18 cellular contexts compared by ENCODE assay signal in genomic region chr4:45663495-45664148, GRCh38.
DNase-seq lines count a peak whose midpoint lies in the region; ATAC-seq and TF ChIP-seq lines count a peak whose summit lies in the region.
"Had no signal": no experiment of that assay in that cellular context is flagged by ENCODE, and none has a peak within 500 bp of the region (broad histone marks: within the 10 kb centered on the region; RNA-seq: fewer than 3 reads in every experiment).

No MANE protein-coding gene starts in this region.

- WGBS in right cardiac atrium, result 51% methylated on average over 3 of the region's 3 CpGs

- H3K27ac ChIP-seq in breast epithelium, result no peak overlapping the region
- peak overlapping the region; percentile 36 for H3K27ac ChIP-seq in right cardiac atrium (ENCODE audit: low read length)
- no peak overlapping the region for H3K27ac ChIP-seq in upper lobe of right lung
- H3K27ac ChIP-seq: SJSA1 had no signal

- H3K4me1 ChIP-seq in breast epithelium, result no peaks in the 10 kb centered on the region
- peaks cover 2% of the 10 kb centered on the region for H3K4me1 ChIP-seq in right cardiac atrium (ENCODE audit: control insufficient read depth, insufficient read depth, low read length)
- no peaks in the 10 kb centered on the region for H3K4me1 ChIP-seq in upper lobe of right lung
- H3K4me1 ChIP-seq: SJSA1 had no signal

- H3K9me3 Mint-ChIP-seq in MCF 10A (ENCODE audit: unreplicated experiment), result no peaks in the 10 kb centered on the region

- H3K4me3 Mint-ChIP-seq in MCF 10A (ENCODE audit: unreplicated experiment), result no peak overlapping the region
- H3K4me3 Mint-ChIP-seq: B cell, GM23338 had no signal

- BruUV-seq in MCF 10A (replicated peaks; lab: Mats Ljungman, UMichigan), result no TSS peak

- no peak overlapping the region for H3K4me3 ChIP-seq in breast epithelium
- no peak overlapping the region for H3K4me3 ChIP-seq in right cardiac atrium (ENCODE audit: low read length)
- H3K4me3 ChIP-seq in upper lobe of right lung, result no peak overlapping the region
- H3K4me3 ChIP-seq: GM12878, GM23338, SJSA1 had no signal

- H3K27me3 Mint-ChIP-seq in MCF 10A (ENCODE audit: insufficient read depth, unreplicated experiment), result no peaks in the 10 kb centered on the region
- H3K27me3 Mint-ChIP-seq: B cell had no signal

- H3K36me3 Mint-ChIP-seq in MCF 10A (ENCODE audit: insufficient read depth, unreplicated experiment), result no peaks in the 10 kb centered on the region

- TF ChIP-seq CTCF in MCF 10A (IDR thresholded peaks at IDR 0.05; ENCODE audit: unreplicated experiment) (no peak), breast epithelium (IDR thresholded peaks at IDR 0.05) (no peak), upper lobe of right lung (IDR thresholded peaks at IDR 0.05) (no peak)

- ATAC-seq in right cardiac atrium (peak; percentile 64 to 89), upper lobe of right lung (peak; percentile 21), HG03342 (IDR thresholded peaks at IDR 0.05; ENCODE audit: unreplicated experiment) (no peak)
- ATAC-seq: GM12878, GM23338 had no signal

- no peaks in the 10 kb centered on the region for H3K9me3 ChIP-seq in breast epithelium
- no peaks in the 10 kb centered on the region for H3K9me3 ChIP-seq in right cardiac atrium (ENCODE audit: control insufficient read depth, low read length)
- no peaks in the 10 kb centered on the region for H3K9me3 ChIP-seq in upper lobe of right lung
- H3K9me3 ChIP-seq: SJSA1 had no signal

- DNase-seq in MCF 10A (ENCODE audit: unreplicated experiment) (no peak), breast epithelium (ENCODE audit: low spot score in 2 of 2) (no peak), cerebellar cortex (ENCODE audit: low spot score) (peak; percentile 83), right cardiac atrium (no peak), upper lobe of right lung (no peak), SHP77 (lab: John Stamatoyannopoulos, UW) (no peak)
- no peak for DNase-seq in stimulated activated CD4-positive, alpha-beta T cell treated with anti-CD3 and anti-CD28 coated beads, Interleukin-15, amount 100 ng/mL, for 24 hours
- DNase-seq: DMS 273 treated with DMSO at 0.1 percent for 48 hours, HCEC 1CT, NCI-H146, NCI-H2227 treated with DMSO at 0.1 percent for 48 hours, NCI-H524 treated with DMSO at 0.1 percent for 48 hours, RPMI8226 had no signal

- H3K27ac Mint-ChIP-seq in MCF 10A (ENCODE audit: low read depth, unreplicated experiment), result peak overlapping the region; percentile 39
- H3K27ac Mint-ChIP-seq: B cell, GM23338 had no signal

- H3K36me3 ChIP-seq in breast epithelium, result no peaks in the 10 kb centered on the region
- no peaks in the 10 kb centered on the region for H3K36me3 ChIP-seq in upper lobe of right lung
- H3K36me3 ChIP-seq: SJSA1 had no signal

- POLR2A ChIA-PET in MCF 10A (lab: Yijun Ruan, JAX), result interaction anchor here (1.1 to 1.2 kb wide), 2 partner anchors 42 to 180 kb away, joined by 3 read pairs; no protein-coding TSS in a partner anchor

- intact Hi-C loops in MCF 10A (cut with micrococcal nuclease) (no loop called here), breast epithelium (cut with DNase I; ENCODE audit: low total_unique reads) (no loop called here), right cardiac atrium (cut with DNase I) (no loop called here), upper lobe of right lung (cut with DNase I) (no loop called here)

- H3K27me3 ChIP-seq in breast epithelium, result no peaks in the 10 kb centered on the region
- no peaks in the 10 kb centered on the region for H3K27me3 ChIP-seq in right cardiac atrium (ENCODE audit: control insufficient read depth, insufficient read depth)
- no peaks in the 10 kb centered on the region for H3K27me3 ChIP-seq in upper lobe of right lung
- H3K27me3 ChIP-seq: SJSA1 had no signal

- TF ChIP-seq POLR2A in breast epithelium (IDR thresholded peaks at IDR 0.05), result no peak

- CTCF ChIA-PET in MCF 10A (lab: Yijun Ruan, JAX), result interaction anchor here (0.6 to 1.6 kb wide), 3 partner anchors 210 to 904 kb away, joined by 4 to 8 read pairs (median 4); no protein-coding TSS in a partner anchor

- H3K4me1 Mint-ChIP-seq in MCF 10A (ENCODE audit: insufficient read depth, unreplicated experiment), result peaks cover 6% of the 10 kb centered on the region
- H3K4me1 Mint-ChIP-seq: B cell, GM23338 had no signal
